Comparison of ENCODE assay signal across 1 cellular context in the genomic region with DNA sequence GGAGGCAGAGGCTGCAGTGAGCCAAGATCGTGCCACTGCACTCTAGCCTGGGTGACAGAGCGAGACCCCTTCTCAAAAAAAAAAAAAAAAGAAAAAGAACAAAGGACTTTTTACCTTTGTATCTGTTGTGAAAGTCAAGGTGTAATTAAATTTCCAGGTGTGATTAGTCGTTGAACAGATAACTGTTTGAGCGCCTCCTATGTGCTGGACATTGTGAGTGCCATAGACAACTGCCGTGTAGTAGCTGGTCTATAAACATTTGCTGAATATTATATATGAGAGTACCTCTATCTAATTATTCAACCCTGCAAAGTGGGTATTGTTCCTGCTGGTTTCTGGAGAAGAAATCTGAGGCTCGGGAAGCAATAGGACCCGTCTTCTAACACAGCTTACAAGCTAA.
TF ChIP-seq lines count a peak whose summit lies in the region.

No MANE protein-coding gene starts in this region.

TF ChIP-seq in HCT116, 20 proteins besides CTCF, POLR2A, EP300 and RAD21 (continued from another document):
- TF ChIP-seq, protein P1, sequence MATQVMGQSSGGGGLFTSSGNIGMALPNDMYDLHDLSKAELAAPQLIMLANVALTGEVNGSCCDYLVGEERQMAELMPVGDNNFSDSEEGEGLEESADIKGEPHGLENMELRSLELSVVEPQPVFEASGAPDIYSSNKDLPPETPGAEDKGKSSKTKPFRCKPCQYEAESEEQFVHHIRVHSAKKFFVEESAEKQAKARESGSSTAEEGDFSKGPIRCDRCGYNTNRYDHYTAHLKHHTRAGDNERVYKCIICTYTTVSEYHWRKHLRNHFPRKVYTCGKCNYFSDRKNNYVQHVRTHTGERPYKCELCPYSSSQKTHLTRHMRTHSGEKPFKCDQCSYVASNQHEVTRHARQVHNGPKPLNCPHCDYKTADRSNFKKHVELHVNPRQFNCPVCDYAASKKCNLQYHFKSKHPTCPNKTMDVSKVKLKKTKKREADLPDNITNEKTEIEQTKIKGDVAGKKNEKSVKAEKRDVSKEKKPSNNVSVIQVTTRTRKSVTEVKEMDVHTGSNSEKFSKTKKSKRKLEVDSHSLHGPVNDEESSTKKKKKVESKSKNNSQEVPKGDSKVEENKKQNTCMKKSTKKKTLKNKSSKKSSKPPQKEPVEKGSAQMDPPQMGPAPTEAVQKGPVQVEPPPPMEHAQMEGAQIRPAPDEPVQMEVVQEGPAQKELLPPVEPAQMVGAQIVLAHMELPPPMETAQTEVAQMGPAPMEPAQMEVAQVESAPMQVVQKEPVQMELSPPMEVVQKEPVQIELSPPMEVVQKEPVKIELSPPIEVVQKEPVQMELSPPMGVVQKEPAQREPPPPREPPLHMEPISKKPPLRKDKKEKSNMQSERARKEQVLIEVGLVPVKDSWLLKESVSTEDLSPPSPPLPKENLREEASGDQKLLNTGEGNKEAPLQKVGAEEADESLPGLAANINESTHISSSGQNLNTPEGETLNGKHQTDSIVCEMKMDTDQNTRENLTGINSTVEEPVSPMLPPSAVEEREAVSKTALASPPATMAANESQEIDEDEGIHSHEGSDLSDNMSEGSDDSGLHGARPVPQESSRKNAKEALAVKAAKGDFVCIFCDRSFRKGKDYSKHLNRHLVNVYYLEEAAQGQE (IDR thresholded peaks at IDR 0.05; ENCODE audit: low read depth) = no peak
- TF ChIP-seq, protein P2, sequence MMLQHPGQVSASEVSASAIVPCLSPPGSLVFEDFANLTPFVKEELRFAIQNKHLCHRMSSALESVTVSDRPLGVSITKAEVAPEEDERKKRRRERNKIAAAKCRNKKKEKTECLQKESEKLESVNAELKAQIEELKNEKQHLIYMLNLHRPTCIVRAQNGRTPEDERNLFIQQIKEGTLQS (IDR thresholded peaks at IDR 0.05) = no peak
- TF ChIP-seq SIN3A (IDR thresholded peaks at IDR 0.05; ENCODE audit: low read depth) (no peak), SRF (IDR thresholded peaks at IDR 0.05; ENCODE audit: low read depth) (no peak), ELF1 (IDR thresholded peaks at IDR 0.05; ENCODE audit: borderline replicate concordance, low read depth) (no peak), JUND (IDR thresholded peaks at IDR 0.05) (no peak), CEBPB (IDR thresholded peaks at IDR 0.05; ENCODE audit: low read depth) (no peak), EZH2phosphoT487 (IDR thresholded peaks at IDR 0.05; ENCODE audit: borderline replicate concordance) (no peak), CBX3 (IDR thresholded peaks at IDR 0.05; ENCODE audit: low read depth) (no peak), ZFX (IDR thresholded peaks at IDR 0.05) (no peak), YY1 (IDR thresholded peaks at IDR 0.05; ENCODE audit: extremely low read depth, insufficient replicate concordance, low read depth, low read length) (no peak)
- TF ChIP-seq, protein P3, sequence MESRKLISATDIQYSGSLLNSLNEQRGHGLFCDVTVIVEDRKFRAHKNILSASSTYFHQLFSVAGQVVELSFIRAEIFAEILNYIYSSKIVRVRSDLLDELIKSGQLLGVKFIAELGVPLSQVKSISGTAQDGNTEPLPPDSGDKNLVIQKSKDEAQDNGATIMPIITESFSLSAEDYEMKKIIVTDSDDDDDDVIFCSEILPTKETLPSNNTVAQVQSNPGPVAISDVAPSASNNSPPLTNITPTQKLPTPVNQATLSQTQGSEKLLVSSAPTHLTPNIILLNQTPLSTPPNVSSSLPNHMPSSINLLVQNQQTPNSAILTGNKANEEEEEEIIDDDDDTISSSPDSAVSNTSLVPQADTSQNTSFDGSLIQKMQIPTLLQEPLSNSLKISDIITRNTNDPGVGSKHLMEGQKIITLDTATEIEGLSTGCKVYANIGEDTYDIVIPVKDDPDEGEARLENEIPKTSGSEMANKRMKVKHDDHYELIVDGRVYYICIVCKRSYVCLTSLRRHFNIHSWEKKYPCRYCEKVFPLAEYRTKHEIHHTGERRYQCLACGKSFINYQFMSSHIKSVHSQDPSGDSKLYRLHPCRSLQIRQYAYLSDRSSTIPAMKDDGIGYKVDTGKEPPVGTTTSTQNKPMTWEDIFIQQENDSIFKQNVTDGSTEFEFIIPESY (IDR thresholded peaks at IDR 0.05; ENCODE audit: extremely low read depth, insufficient replicate concordance, low read length) = no peak
- TF ChIP-seq, protein P4, sequence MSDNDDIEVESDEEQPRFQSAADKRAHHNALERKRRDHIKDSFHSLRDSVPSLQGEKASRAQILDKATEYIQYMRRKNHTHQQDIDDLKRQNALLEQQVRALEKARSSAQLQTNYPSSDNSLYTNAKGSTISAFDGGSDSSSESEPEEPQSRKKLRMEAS (IDR thresholded peaks at IDR 0.05) = no peak
